In genomic region chr17:4789701-4789950, GRCh38 we compare ENCODE assay signal across 1 cellular context.
TF ChIP-seq lines count a peak whose summit lies in the region.

No MANE protein-coding gene starts in this region.

TF ChIP-seq in endothelial cell of umbilical vein, 7 proteins besides CTCF, POLR2A, EP300 and RAD21:
- TF ChIP-seq MYC (IDR thresholded peaks at IDR 0.05; ENCODE audit: low read depth, low read length) (no peak), EZH2 (IDR thresholded peaks at IDR 0.05; ENCODE audit: borderline replicate concordance, low read depth, low read length, severe bottlenecking) (no peak), GATA2 (IDR thresholded peaks at IDR 0.05; ENCODE audit: insufficient read depth, insufficient read length, low read depth, low read length) (no peak)
